Comparison of ENCODE assay signal across 21 cellular contexts in the genomic region with DNA sequence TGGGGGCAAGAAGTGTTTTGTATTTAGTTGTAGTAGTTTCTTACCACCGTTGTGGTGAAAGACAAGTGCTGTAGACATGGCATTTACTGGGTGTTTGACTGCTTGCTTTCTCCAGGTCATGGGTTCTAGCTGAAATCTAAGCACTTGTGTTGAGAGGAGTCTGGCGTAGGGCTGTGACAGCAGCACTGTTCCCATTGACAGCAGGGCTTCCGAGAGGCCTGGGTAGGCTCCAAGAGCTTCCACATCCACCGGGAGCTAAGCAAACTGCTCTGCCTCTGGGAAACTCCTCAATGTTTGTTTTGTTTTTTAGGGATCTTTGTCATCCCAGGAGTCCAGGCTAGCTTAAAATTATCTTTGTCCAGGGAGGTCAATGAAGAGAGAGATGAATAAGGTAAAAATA. TPM values are rescaled to one million over a fixed set of nuclear protein-coding genes. Genes with fewer than 3 reads are reported as not detected.
DNase-seq lines count a peak whose midpoint lies in the region; ATAC-seq and TF ChIP-seq lines count a peak whose summit lies in the region.
"Had no signal": no experiment of that assay in that cellular context is flagged by ENCODE, and none has a peak within 500 bp of the region (broad histone marks: within the 10 kb centered on the region; RNA-seq: fewer than 3 reads in every experiment).

No MANE protein-coding gene starts in this region.

- H3K4me3 ChIP-seq in SK-N-MC (no peak overlapping the region), heart left ventricle (no peak overlapping the region)
- no peak overlapping the region for H3K4me3 ChIP-seq in naive thymus-derived CD4-positive, alpha-beta T cell (ENCODE audit: low read length)
- no peak overlapping the region for H3K4me3 ChIP-seq in CD4-positive, alpha-beta memory T cell (ENCODE audit: low read length in 2 of 2)
- H3K4me3 ChIP-seq: skin epidermis, stomach, thyroid gland had no signal

- H3K9me3 Mint-ChIP-seq in naive thymus-derived CD4-positive, alpha-beta T cell: peaks cover 0 to 5% (median 0%) of the 10 kb centered on the region in 11 donors
- no peaks in the 10 kb centered on the region for H3K9me3 Mint-ChIP-seq in activated CD4-positive, alpha-beta T cell treated with anti-CD3 and anti-CD28 coated beads, Interleukin-2, amount 10 ng/mL, durations not matched to agents 24 days and 14 days
- H3K9me3 Mint-ChIP-seq in CD4-positive, alpha-beta memory T cell: peaks cover 0 to 2% (median 0%) of the 10 kb centered on the region in 8 donors
- H3K9me3 Mint-ChIP-seq: T-helper 2 cell treated with Interferon-gamma antibody and Interleukin-4, amounts not matched to agents 5 μg/mL and 100 μg/mL, for 36 hours had no signal

- H3K36me3 Mint-ChIP-seq in naive thymus-derived CD4-positive, alpha-beta T cell: no peaks in the 10 kb centered on the region
- H3K36me3 Mint-ChIP-seq in activated CD4-positive, alpha-beta T cell treated with anti-CD3 and anti-CD28 coated beads, Interleukin-2, amount 10 ng/mL, durations not matched to agents 24 days and 14 days (ENCODE audit: low read depth): no peaks in the 10 kb centered on the region
- H3K36me3 Mint-ChIP-seq in CD4-positive, alpha-beta memory T cell: no peaks in the 10 kb centered on the region
- H3K36me3 Mint-ChIP-seq: brain; CD8-positive, alpha-beta memory T cell had no signal

- TF ChIP-seq CTCF in heart left ventricle (IDR thresholded peaks at IDR 0.05): no peak

- H3K9ac ChIP-seq in SK-N-MC (ENCODE audit: insufficient read length): no peak overlapping the region

- no peak overlapping the region for H3K27ac Mint-ChIP-seq in naive thymus-derived CD4-positive, alpha-beta T cell
- H3K27ac Mint-ChIP-seq in activated CD4-positive, alpha-beta T cell treated with anti-CD3 and anti-CD28 coated beads, Interleukin-2, amount 10 ng/mL, durations not matched to agents 24 days and 14 days: no peak overlapping the region
- no peak overlapping the region for H3K27ac Mint-ChIP-seq in CD4-positive, alpha-beta memory T cell
- H3K27ac Mint-ChIP-seq: CD8-positive, alpha-beta memory T cell; T-helper 2 cell treated with Interferon-gamma antibody and Interleukin-4, amounts not matched to agents 5 μg/mL and 100 μg/mL, for 36 hours had no signal

- H3K36me3 ChIP-seq in SK-N-MC (ENCODE audit: insufficient read depth, low read length) (no peaks in the 10 kb centered on the region), heart left ventricle (no peaks in the 10 kb centered on the region)
- H3K36me3 ChIP-seq in naive thymus-derived CD4-positive, alpha-beta T cell (ENCODE audit: control insufficient read depth in 2 of 3, insufficient read depth in 3 of 3, low read length in 3 of 3): no peaks in the 10 kb centered on the region
- H3K36me3 ChIP-seq in CD4-positive, alpha-beta memory T cell (ENCODE audit: insufficient read depth, low read length): no peaks in the 10 kb centered on the region
- H3K36me3 ChIP-seq: stomach, thyroid gland had no signal

- peaks cover 0 to 5% (median 0%) of the 10 kb centered on the region in 5 donors for H3K27me3 Mint-ChIP-seq in naive thymus-derived CD4-positive, alpha-beta T cell
- no peaks in the 10 kb centered on the region for H3K27me3 Mint-ChIP-seq in activated CD4-positive, alpha-beta T cell treated with anti-CD3 and anti-CD28 coated beads, Interleukin-2, amount 10 ng/mL, durations not matched to agents 24 days and 14 days
- no peaks in the 10 kb centered on the region for H3K27me3 Mint-ChIP-seq in CD4-positive, alpha-beta memory T cell
- H3K27me3 Mint-ChIP-seq: brain; CD8-positive, alpha-beta memory T cell had no signal

- H3K4me3 Mint-ChIP-seq in naive thymus-derived CD4-positive, alpha-beta T cell: no peak overlapping the region
- no peak overlapping the region for H3K4me3 Mint-ChIP-seq in activated CD4-positive, alpha-beta T cell treated with anti-CD3 and anti-CD28 coated beads, Interleukin-2, amount 10 ng/mL, durations not matched to agents 24 days and 14 days
- no peak overlapping the region for H3K4me3 Mint-ChIP-seq in CD4-positive, alpha-beta memory T cell
- H3K4me3 Mint-ChIP-seq: CD8-positive, alpha-beta memory T cell; T-helper 2 cell treated with Interferon-gamma antibody and Interleukin-4, amounts not matched to agents 5 μg/mL and 100 μg/mL, for 36 hours had no signal

- CTCF ChIA-PET in naive thymus-derived CD4-positive, alpha-beta T cell (lab: Charles Lee): no interaction called here
- CTCF ChIA-PET in CD4-positive, alpha-beta memory T cell (lab: Charles Lee; ENCODE audit: partially characterized antibody): no interaction called here

- ATAC-seq in heart left ventricle: peak; percentile 95 to 99 (median 98)
- ATAC-seq in naive thymus-derived CD4-positive, alpha-beta T cell: no peak
- ATAC-seq: HepG2 had no signal

- WGBS in heart left ventricle, 4 donors: 15 to 22% (median 19%) methylated on average over 4 of the region's 4 CpGs

- TF ChIP-seq POLR2A in heart left ventricle (IDR thresholded peaks at IDR 0.05): no peak

- intact Hi-C loops in heart left ventricle (cut with DNase I): no loop called here
- intact Hi-C loops in naive thymus-derived CD4-positive, alpha-beta T cell (cut with micrococcal nuclease): no loop called here
- intact Hi-C loops in activated CD4-positive, alpha-beta T cell treated with anti-CD3 and anti-CD28 coated beads, Interleukin-2, amount 10 ng/mL, durations not matched to agents 24 days and 14 days (cut with micrococcal nuclease): no loop called here
- intact Hi-C loops in CD4-positive, alpha-beta memory T cell (cut with micrococcal nuclease): no loop called here

- H3K9me3 ChIP-seq in SK-N-MC (ENCODE audit: low read depth, low read length) (no peaks in the 10 kb centered on the region), heart left ventricle (no peaks in the 10 kb centered on the region)
- no peaks in the 10 kb centered on the region for H3K9me3 ChIP-seq in naive thymus-derived CD4-positive, alpha-beta T cell (ENCODE audit: control insufficient read depth in 2 of 3, low read length in 3 of 3)
- no peaks in the 10 kb centered on the region for H3K9me3 ChIP-seq in CD4-positive, alpha-beta memory T cell (ENCODE audit: control insufficient read depth in 1 of 2, low read length in 2 of 2)
- H3K9me3 ChIP-seq: stomach, thyroid gland had no signal

- no peaks in the 10 kb centered on the region for H3K4me1 Mint-ChIP-seq in naive thymus-derived CD4-positive, alpha-beta T cell
- H3K4me1 Mint-ChIP-seq in activated CD4-positive, alpha-beta T cell treated with anti-CD3 and anti-CD28 coated beads, Interleukin-2, amount 10 ng/mL, durations not matched to agents 24 days and 14 days: no peaks in the 10 kb centered on the region
- H3K4me1 Mint-ChIP-seq in CD4-positive, alpha-beta memory T cell: no peaks in the 10 kb centered on the region
- H3K4me1 Mint-ChIP-seq: CD8-positive, alpha-beta memory T cell had no signal

- H3K27me3 ChIP-seq in heart left ventricle: peaks cover 0 to 5% (median 0%) of the 10 kb centered on the region in 9 donors
- no peaks in the 10 kb centered on the region for H3K27me3 ChIP-seq in naive thymus-derived CD4-positive, alpha-beta T cell (ENCODE audit: control insufficient read depth in 2 of 2, insufficient read depth in 2 of 2, low read length in 2 of 2)
- no peaks in the 10 kb centered on the region for H3K27me3 ChIP-seq in CD4-positive, alpha-beta memory T cell (ENCODE audit: insufficient read depth, low read length)
- H3K27me3 ChIP-seq: stomach, thyroid gland had no signal

- POLR2A ChIA-PET in naive thymus-derived CD4-positive, alpha-beta T cell (lab: Charles Lee): no interaction called here
- POLR2A ChIA-PET in CD4-positive, alpha-beta memory T cell (lab: Charles Lee; ENCODE audit: partially characterized antibody): no interaction called here

- peaks cover 0 to 6% (median 0%) of the 10 kb centered on the region in 12 donors for H3K4me1 ChIP-seq in heart left ventricle
- no peaks in the 10 kb centered on the region for H3K4me1 ChIP-seq in naive thymus-derived CD4-positive, alpha-beta T cell (ENCODE audit: control insufficient read depth in 2 of 2, insufficient read depth in 2 of 2, low read length in 2 of 2)
- H3K4me1 ChIP-seq in CD4-positive, alpha-beta memory T cell (ENCODE audit: insufficient read depth, low read length): no peaks in the 10 kb centered on the region
- H3K4me1 ChIP-seq: thyroid gland had no signal

- peak; percentile 1 for DNase-seq in NCI-H345 (lab: John Stamatoyannopoulos, UW)
- DNase-seq in NCI-H345 treated with DMSO at 0.1 percent for 48 hours (lab: John Stamatoyannopoulos, UW; ENCODE audit: unreplicated experiment): no peak
- DNase-seq in SK-N-MC (ENCODE audit: low read depth, low spot score): no peak
- DNase-seq in heart left ventricle: peak; percentile 37 to 76 (median 60)
- DNase-seq in putamen (ENCODE audit: low spot score): peak; percentile 32
- DNase-seq in naive thymus-derived CD4-positive, alpha-beta T cell: no peak
- no peak for DNase-seq in activated CD4-positive, alpha-beta T cell treated with anti-CD3 and anti-CD28 coated beads, Interleukin-2, amount 10 ng/mL, durations not matched to agents 24 days and 14 days
- no peak for DNase-seq in CD4-positive, alpha-beta memory T cell
- DNase-seq: activated CD4-positive, alpha-beta T cell treated with anti-CD3 and anti-CD28 coated beads for 4 hours; activated T-cell treated with anti-CD3 and anti-CD28 coated beads, Interleukin-2, amount 50 U/mL, for 48 hours; CD8-positive, alpha-beta memory T cell; DMS53; NCI-H146; NCI-H524 treated with DMSO at 0.1 percent for 48 hours; RPMI8226; stomach; thyroid gland had no signal

- H3K27ac ChIP-seq in SK-N-MC (peak overlapping the region; percentile 49), heart left ventricle (no peak overlapping the region)
- no peak overlapping the region for H3K27ac ChIP-seq in naive thymus-derived CD4-positive, alpha-beta T cell (ENCODE audit: low read depth, low read length)
- H3K27ac ChIP-seq in CD4-positive, alpha-beta memory T cell (ENCODE audit: low read depth, low read length): no peak overlapping the region
- H3K27ac ChIP-seq: skin epidermis, stomach, thyroid gland had no signal

RNA-seq across cellular contexts. Expression of a gene that starts 44.3 kb away (rescaled TPM):
- 1 to 10 TPM; 1.1 to 7.6 (median 3.8) TPM for total RNA-seq in heart left ventricle
- polyA plus RNA-seq in heart left ventricle: under 1 TPM; 0.29 to 0.34 TPM
- under 1 TPM in 2 of 5 experiments, not detected in 3; 0.10 to 0.14 TPM for total RNA-seq in naive thymus-derived CD4-positive, alpha-beta T cell
- under 1 TPM; 0.07 to 0.12 TPM for polyA plus RNA-seq in naive thymus-derived CD4-positive, alpha-beta T cell
- not detected in 2 replicates for total RNA-seq in activated CD4-positive, alpha-beta T cell treated with anti-CD3 and anti-CD28 coated beads, Interleukin-2, amount 10 ng/mL, durations not matched to agents 24 days and 14 days
- total RNA-seq in CD4-positive, alpha-beta memory T cell: under 1 TPM in 1 of 2 experiments, not detected in 1; 0.17 TPM
- not detected for polyA plus RNA-seq in CD4-positive, alpha-beta memory T cell
- total RNA-seq: CD8-positive, alpha-beta memory T cell had no signal
- polyA plus RNA-seq: HepG2 had no signal

Comparison
In these comparisons a context has a peak if more than half of its experiments do, and no peak if none do; other contexts are left out.
1. DNase-seq: peak in NCI-H345 (single experiment), heart left ventricle (5 of 5) and putamen (single experiment); none in NCI-H345 treated with DMSO at 0.1 percent for 48 hours (single experiment), SK-N-MC (single experiment), naive thymus-derived CD4-positive, alpha-beta T cell (0 of 9), activated CD4-positive, alpha-beta T cell treated with anti-CD3 and anti-CD28 coated beads, Interleukin-2, amount 10 ng/mL, durations not matched to agents 24 days and 14 days (single experiment) and CD4-positive, alpha-beta memory T cell (0 of 5).